8 cellular contexts compared by ENCODE assay signal in genomic region chr19:14347999-14348889, GRCh38. TPM values are rescaled to one million over a fixed set of nuclear protein-coding genes. Genes with fewer than 3 reads are reported as not detected.
A peak's percentile ranks its signal among the peaks of the same experiment; 100 is the strongest.
DNase-seq lines count a peak whose midpoint lies in the region; ATAC-seq and TF ChIP-seq lines count a peak whose summit lies in the region.

No MANE protein-coding gene starts in this region.

- H3K9me3 Mint-ChIP-seq in mesothelial cell of epicardium, result no peaks in the 10 kb centered on the region

- H3K27me3 Mint-ChIP-seq in mesothelial cell of epicardium (ENCODE audit: low read depth), result peaks cover 2% of the 10 kb centered on the region

- TF ChIP-seq CTCF in GM12873 (IDR thresholded peaks at IDR 0.05; ENCODE audit: insufficient read depth, low read depth, low read length, missing control alignments), result peak; percentile 97
- peak; percentile 89 for TF ChIP-seq CTCF in mesothelial cell of epicardium (IDR thresholded peaks at IDR 0.05; ENCODE audit: unreplicated experiment)

- peak overlapping the region; percentile 47 for H3K27ac Mint-ChIP-seq in mesothelial cell of epicardium

- peaks cover under 1% of the 10 kb centered on the region for H3K4me1 Mint-ChIP-seq in mesothelial cell of epicardium

- peak overlapping the region; percentile 55 for H3K4me3 Mint-ChIP-seq in mesothelial cell of epicardium

- no peaks in the 10 kb centered on the region for H3K36me3 Mint-ChIP-seq in mesothelial cell of epicardium

- peak; percentile 65 for DNase-seq in NAMALWA (ENCODE audit: low spot score)
- peak; percentile 72 to 78 for DNase-seq in activated CD4-positive, alpha-beta T cell treated with anti-CD3 and anti-CD28 coated beads, Interleukin-2, amount 50 U/mL, for 48 hours
- DNase-seq in effector CD4-positive, alpha-beta T cell, result peak; percentile 54
- DNase-seq in mesothelial cell of epicardium (ENCODE audit: low spot score in 2 of 2, unreplicated experiment in 2 of 2), result peak; percentile 54 to 84
- peak; percentile 40 for DNase-seq in stimulated activated naive CD4-positive, alpha-beta T cell treated with Interleukin-2 at 50 U/mL for 16 hours (lab: John Stamatoyannopoulos, UW)

- ATAC-seq in GM19035 (IDR thresholded peaks at IDR 0.05; ENCODE audit: unreplicated experiment), result no peak
- ATAC-seq in HG03039 (IDR thresholded peaks at IDR 0.05; ENCODE audit: unreplicated experiment), result no peak

RNA-seq across cellular contexts. Expression of gene ADGRE5, which starts 33.0 kb away (rescaled TPM):
- total RNA-seq in mesothelial cell of epicardium, result 4.5 to 5.4 TPM (median 4.9 TPM) in 3 replicates
